ENCODE assay signal across 29 cellular contexts in genomic region chr15:68012911-68013310, GRCh38.
"Had no signal": no experiment of that assay in that cellular context is flagged by ENCODE, and none has a peak within 500 bp of the region (broad histone marks: within the 10 kb centered on the region; RNA-seq: fewer than 3 reads in every experiment).

No MANE protein-coding gene starts in this region.

- H3K27ac Mint-ChIP-seq: activated CD4-positive, alpha-beta memory T cell treated with anti-CD3 and anti-CD28 coated beads for 36 hours; activated naive CD4-positive, alpha-beta T cell treated with anti-CD3 and anti-CD28 coated beads for 36 hours; activated naive CD8-positive, alpha-beta T cell treated with anti-CD3 and anti-CD28 coated beads, Interleukin-2, amount 10 ng/mL, durations not matched to agents 7 days and 5 days; immature natural killer cell; memory B cell; stimulated activated naive B cell treated with anti-CD40 and anti-IgM and Interleukin-4, amounts not matched to agents 10 μg/mL and 1 μg/mL and 100 μg/mL, for 72 hours; T-helper 17 cell had no signal

- H3K4me1 Mint-ChIP-seq: activated naive CD8-positive, alpha-beta T cell treated with anti-CD3 and anti-CD28 coated beads, Interleukin-2, amount 10 ng/mL, durations not matched to agents 7 days and 5 days; immature natural killer cell; neural crest cell; T-helper 17 cell had no signal

- H3K4me3 Mint-ChIP-seq: activated CD4-positive, alpha-beta memory T cell treated with anti-CD3 and anti-CD28 coated beads for 36 hours; activated naive CD4-positive, alpha-beta T cell treated with anti-CD3 and anti-CD28 coated beads for 36 hours; activated naive CD8-positive, alpha-beta T cell treated with anti-CD3 and anti-CD28 coated beads, Interleukin-2, amount 10 ng/mL, durations not matched to agents 7 days and 5 days; immature natural killer cell; memory B cell; naive B cell; neural crest cell; stimulated activated naive B cell treated with anti-CD40 and anti-IgM and Interleukin-4, amounts not matched to agents 10 μg/mL and 1 μg/mL and 100 μg/mL, for 72 hours; T-helper 17 cell had no signal

- H3K27ac ChIP-seq: cardiac muscle cell, sigmoid colon, testis had no signal

- FAIRE-seq: endometrium had no signal

- H3K9me3 ChIP-seq: sigmoid colon, testis had no signal

- ATAC-seq: left ventricle myocardium superior; stimulated activated naive B cell treated with anti-CD40 and anti-IgM and Interleukin-4, amounts not matched to agents 10 μg/mL and 1 μg/mL and 100 μg/mL, for 72 hours; T-helper 17 cell had no signal

- H3K4me1 ChIP-seq: testis had no signal

- H3K4me3 ChIP-seq: cardiac muscle cell, sigmoid colon, testis had no signal

- H3K36me3 ChIP-seq: cardiac muscle cell, sigmoid colon had no signal

- H3K27me3 ChIP-seq: cardiac muscle cell, sigmoid colon, testis had no signal

- DNase-seq: activated CD4-positive, alpha-beta memory T cell treated with anti-CD3 and anti-CD28 coated beads for 36 hours; activated CD4-positive, alpha-beta T cell treated with anti-CD3 and anti-CD28 coated beads for 48 hours; activated CD4-positive, CD25-positive, alpha-beta regulatory T cell; activated effector memory CD4-positive, alpha-beta T cell treated with Interleukin-2 at 50 U/mL for 16 hours; activated naive CD4-positive, alpha-beta T cell treated with anti-CD3 and anti-CD28 coated beads for 36 hours; activated naive CD8-positive, alpha-beta T cell treated with anti-CD3 and anti-CD28 coated beads, Interleukin-2, amount 10 ng/mL, durations not matched to agents 7 days and 5 days; activated T-cell treated with anti-CD3 and anti-CD28 coated beads, Interleukin-2, amount 50 U/mL, for 48 hours; amygdala; erythroblast; foreskin fibroblast; immature natural killer cell; kidney glomerular epithelial cell; left ventricle myocardium superior; naive B cell; occipital lobe; posterior cingulate gyrus; retina; sigmoid colon; stimulated activated CD4-positive, alpha-beta T cell treated with anti-CD3 and anti-CD28 coated beads, Interleukin-2, amount 100 ng/mL, for 48 hours; stimulated activated CD8-positive, alpha-beta memory T cell treated with anti-CD3 and anti-CD28 coated beads, Interleukin-4, amount 100 ng/mL, for 48 hours; stimulated activated naive B cell treated with anti-CD40 and anti-IgM and Interleukin-4, amounts not matched to agents 10 μg/mL and 1 μg/mL and 100 μg/mL, for 72 hours; SW 1271; T-helper 17 cell; testis; trophoblast cell had no signal
